ENCODE assay signal across 30 cellular contexts in genomic region chr12:90338365-90338764, GRCh38.
"Had no signal": no experiment of that assay in that cellular context is flagged by ENCODE, and none has a peak within 500 bp of the region (broad histone marks: within the 10 kb centered on the region; RNA-seq: fewer than 3 reads in every experiment).

No MANE protein-coding gene starts in this region.

- H3K27me3 ChIP-seq: adrenal gland, body of pancreas, cardiac muscle cell, esophagus squamous epithelium, gastroesophageal sphincter, heart right ventricle had no signal

- H3K9me3 ChIP-seq: adrenal gland, body of pancreas, esophagus squamous epithelium, gastroesophageal sphincter, heart right ventricle had no signal

- ATAC-seq: activated naive CD8-positive, alpha-beta T cell treated with anti-CD3 and anti-CD28 coated beads, Interleukin-2, amount 50 U/mL, for 24 hours; body of pancreas; effector memory CD8-positive, alpha-beta T cell; gastroesophageal sphincter; heart right ventricle had no signal

- DNase-seq: activated CD4-positive, alpha-beta memory T cell treated with anti-CD3 and anti-CD28 coated beads, Interleukin-2, amount 10 ng/mL, durations not matched to agents 7 days and 5 days; activated CD4-positive, alpha-beta T cell treated with anti-CD3 and anti-CD28 coated beads for 1 hour; activated CD4-positive, alpha-beta T cell treated with anti-CD3 and anti-CD28 coated beads for 4 hours; activated CD4-positive, alpha-beta T cell treated with anti-CD3 and anti-CD28 coated beads, Interleukin-2, amount 10 ng/mL, durations not matched to agents 7 days and 5 days; activated CD4-positive, alpha-beta T cell treated with anti-CD3 and anti-CD28 coated beads, Interleukin-2, amount 50 U/mL, for 4 hours; activated CD8-positive, alpha-beta memory T cell treated with anti-CD3 and anti-CD28 coated beads for 24 hours; activated effector memory CD4-positive, alpha-beta T cell treated with anti-CD3 and anti-CD28 coated beads, Interleukin-2, amount 50 U/mL, for 16 hours; activated naive CD4-positive, alpha-beta T cell treated with anti-CD3 and anti-CD28 coated beads for 36 hours; activated naive CD8-positive, alpha-beta T cell treated with anti-CD3 and anti-CD28 coated beads for 36 hours; activated naive CD8-positive, alpha-beta T cell treated with anti-CD3 and anti-CD28 coated beads, Interleukin-2, amount 50 U/mL, for 24 hours; activated T-cell treated with anti-CD3 and anti-CD28 coated beads, Interleukin-2, amount 50 U/mL, for 48 hours; adrenal gland; amygdala; aorta; body of pancreas; dermis blood vessel endothelial cell; effector CD4-positive, alpha-beta T cell; effector memory CD8-positive, alpha-beta T cell; esophagus squamous epithelium; foreskin melanocyte; heart right ventricle; T-helper 2 cell had no signal

- H3K4me1 ChIP-seq: adrenal gland, body of pancreas, esophagus squamous epithelium, gastroesophageal sphincter had no signal

- H3K4me3 Mint-ChIP-seq: activated CD4-positive, alpha-beta memory T cell treated with anti-CD3 and anti-CD28 coated beads, Interleukin-2, amount 10 ng/mL, durations not matched to agents 7 days and 5 days; activated CD4-positive, alpha-beta T cell treated with anti-CD3 and anti-CD28 coated beads, Interleukin-2, amount 10 ng/mL, durations not matched to agents 7 days and 5 days; activated naive CD4-positive, alpha-beta T cell treated with anti-CD3 and anti-CD28 coated beads for 36 hours; activated naive CD4-positive, alpha-beta T cell treated with anti-CD3 and anti-CD28 coated beads, Interleukin-2, amount 50 U/mL, for 24 hours; activated naive CD8-positive, alpha-beta T cell treated with anti-CD3 and anti-CD28 coated beads for 36 hours; activated naive CD8-positive, alpha-beta T cell treated with anti-CD3 and anti-CD28 coated beads, Interleukin-2, amount 50 U/mL, for 24 hours; activated T-helper 1 cell treated with anti-CD3 and anti-CD28 coated beads, Interleukin-12 subunit alpha, Interleukin-12 subunit beta, Interleukin-2, Interleukin-4 antibody, amounts not matched to agents 30 ng/mL and 10 ng/mL and 1 ng/mL, durations not matched to agents 14 hours and 24 hours and 36 hours; central memory CD8-positive, alpha-beta T cell; effector memory CD8-positive, alpha-beta T cell had no signal

- H3K4me3 ChIP-seq: adrenal gland, body of pancreas, cardiac muscle cell, coronary artery, esophagus squamous epithelium, gastroesophageal sphincter, heart right ventricle had no signal

- H3K9me3 Mint-ChIP-seq: activated CD4-positive, alpha-beta memory T cell treated with anti-CD3 and anti-CD28 coated beads, Interleukin-2, amount 10 ng/mL, durations not matched to agents 7 days and 5 days; activated CD4-positive, alpha-beta T cell treated with anti-CD3 and anti-CD28 coated beads, Interleukin-2, amount 10 ng/mL, durations not matched to agents 7 days and 5 days; activated naive CD4-positive, alpha-beta T cell treated with anti-CD3 and anti-CD28 coated beads for 36 hours; activated naive CD4-positive, alpha-beta T cell treated with anti-CD3 and anti-CD28 coated beads, Interleukin-2, amount 50 U/mL, for 24 hours; activated naive CD8-positive, alpha-beta T cell treated with anti-CD3 and anti-CD28 coated beads for 36 hours; activated naive CD8-positive, alpha-beta T cell treated with anti-CD3 and anti-CD28 coated beads, Interleukin-2, amount 50 U/mL, for 24 hours; activated T-helper 1 cell treated with anti-CD3 and anti-CD28 coated beads, Interleukin-12 subunit alpha, Interleukin-12 subunit beta, Interleukin-2, Interleukin-4 antibody, amounts not matched to agents 30 ng/mL and 10 ng/mL and 1 ng/mL, durations not matched to agents 14 hours and 24 hours and 36 hours; activated T-helper 2 cell treated with anti-CD3 and anti-CD28 coated beads, Interferon-gamma antibody, Interleukin-2, Interleukin-4, amounts not matched to agents 10 μg/mL and 5 μg/mL and 100 μg/mL, durations not matched to agents 14 hours and 24 hours and 36 hours; central memory CD8-positive, alpha-beta T cell; effector memory CD8-positive, alpha-beta T cell had no signal

- H3K36me3 ChIP-seq: adrenal gland, cardiac muscle cell, esophagus squamous epithelium, gastroesophageal sphincter, heart right ventricle had no signal

- H3K4me1 Mint-ChIP-seq: activated CD4-positive, alpha-beta memory T cell treated with anti-CD3 and anti-CD28 coated beads, Interleukin-2, amount 10 ng/mL, durations not matched to agents 7 days and 5 days; activated CD4-positive, alpha-beta T cell treated with anti-CD3 and anti-CD28 coated beads, Interleukin-2, amount 10 ng/mL, durations not matched to agents 7 days and 5 days; activated naive CD4-positive, alpha-beta T cell treated with anti-CD3 and anti-CD28 coated beads, Interleukin-2, amount 50 U/mL, for 24 hours; activated naive CD8-positive, alpha-beta T cell treated with anti-CD3 and anti-CD28 coated beads for 36 hours; activated naive CD8-positive, alpha-beta T cell treated with anti-CD3 and anti-CD28 coated beads, Interleukin-2, amount 50 U/mL, for 24 hours; central memory CD8-positive, alpha-beta T cell had no signal

- H3K27me3 Mint-ChIP-seq: activated CD4-positive, alpha-beta memory T cell treated with anti-CD3 and anti-CD28 coated beads, Interleukin-2, amount 10 ng/mL, durations not matched to agents 7 days and 5 days; activated naive CD4-positive, alpha-beta T cell treated with anti-CD3 and anti-CD28 coated beads, Interleukin-2, amount 50 U/mL, for 24 hours; activated naive CD8-positive, alpha-beta T cell treated with anti-CD3 and anti-CD28 coated beads, Interleukin-2, amount 50 U/mL, for 24 hours had no signal

- H3K36me3 Mint-ChIP-seq: activated naive CD4-positive, alpha-beta T cell treated with anti-CD3 and anti-CD28 coated beads, Interleukin-2, amount 50 U/mL, for 24 hours; activated naive CD8-positive, alpha-beta T cell treated with anti-CD3 and anti-CD28 coated beads for 36 hours had no signal

- H3K27ac ChIP-seq: adrenal gland, body of pancreas, cardiac muscle cell, coronary artery, epithelial cell of prostate, esophagus squamous epithelium, gastroesophageal sphincter, heart right ventricle had no signal

- H3K27ac Mint-ChIP-seq: activated CD4-positive, alpha-beta memory T cell treated with anti-CD3 and anti-CD28 coated beads, Interleukin-2, amount 10 ng/mL, durations not matched to agents 7 days and 5 days; activated CD4-positive, alpha-beta T cell treated with anti-CD3 and anti-CD28 coated beads, Interleukin-2, amount 10 ng/mL, durations not matched to agents 7 days and 5 days; activated naive CD4-positive, alpha-beta T cell treated with anti-CD3 and anti-CD28 coated beads for 36 hours; activated naive CD4-positive, alpha-beta T cell treated with anti-CD3 and anti-CD28 coated beads, Interleukin-2, amount 50 U/mL, for 24 hours; activated naive CD8-positive, alpha-beta T cell treated with anti-CD3 and anti-CD28 coated beads for 36 hours; activated naive CD8-positive, alpha-beta T cell treated with anti-CD3 and anti-CD28 coated beads, Interleukin-2, amount 50 U/mL, for 24 hours; activated T-helper 1 cell treated with anti-CD3 and anti-CD28 coated beads, Interleukin-12 subunit alpha, Interleukin-12 subunit beta, Interleukin-2, Interleukin-4 antibody, amounts not matched to agents 30 ng/mL and 10 ng/mL and 1 ng/mL, durations not matched to agents 14 hours and 24 hours and 36 hours; activated T-helper 2 cell treated with anti-CD3 and anti-CD28 coated beads, Interferon-gamma antibody, Interleukin-2, Interleukin-4, amounts not matched to agents 10 μg/mL and 5 μg/mL and 100 μg/mL, durations not matched to agents 14 hours and 24 hours and 36 hours; effector memory CD8-positive, alpha-beta T cell had no signal
